Comparison of ENCODE assay signal across 8 cellular contexts in the genomic region with DNA sequence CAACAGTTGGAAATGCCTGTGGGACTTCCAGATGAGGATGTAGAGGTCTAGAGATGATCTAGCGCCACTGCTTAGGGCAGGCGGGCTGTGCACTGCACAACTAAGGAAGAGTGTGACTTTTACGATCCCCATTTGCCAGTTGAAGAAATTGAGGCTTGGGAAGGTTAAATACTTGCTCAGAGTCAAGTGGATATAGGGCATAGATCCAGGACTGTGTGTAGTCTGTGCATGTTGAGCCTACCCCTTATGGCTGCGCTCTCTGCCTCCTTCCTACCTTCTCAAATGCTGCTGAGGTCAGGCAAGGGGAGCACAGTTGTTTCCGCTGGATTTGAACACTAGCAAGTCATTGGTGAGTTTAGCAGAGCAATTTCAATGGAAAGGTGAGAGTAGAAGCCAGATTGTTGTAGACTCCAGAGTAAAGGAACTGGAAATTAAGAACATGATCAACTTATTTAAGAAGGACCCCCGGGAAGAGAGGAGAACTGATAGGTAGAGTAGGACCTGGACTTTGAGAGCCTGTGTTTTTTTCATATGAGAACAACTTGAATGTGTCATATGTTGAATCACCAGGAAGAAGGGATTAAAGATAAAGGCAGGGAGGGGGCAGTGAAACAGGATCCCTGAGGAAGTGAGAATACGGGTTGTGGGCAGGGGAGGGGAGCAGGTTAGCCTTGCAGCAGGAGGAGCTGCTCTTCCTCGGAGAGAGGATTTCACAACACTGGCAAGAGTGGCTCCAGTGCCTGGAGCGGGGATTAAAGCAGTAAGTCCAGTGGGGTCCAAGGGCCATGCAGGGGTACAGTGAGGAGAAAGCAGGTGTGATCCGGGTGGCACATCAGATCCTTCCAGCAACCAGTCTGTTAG.
A peak's percentile ranks its signal among the peaks of the same experiment; 100 is the strongest.
DNase-seq lines count a peak whose midpoint lies in the region; ATAC-seq and TF ChIP-seq lines count a peak whose summit lies in the region.

No MANE protein-coding gene starts in this region.

- peaks cover 11% of the 10 kb centered on the region for H3K36me3 ChIP-seq in mucosa of stomach (ENCODE audit: control insufficient read depth, insufficient read depth, low read length)

- in situ Hi-C loops in astrocyte of the spinal cord (cut with HindIII; ENCODE audit: low sequenced_read_pairs): no loop called here

- TF ChIP-seq CTCF in NB4 (IDR thresholded peaks at IDR 0.05; ENCODE audit: low read depth, low read length) (no peak), astrocyte of the spinal cord (IDR thresholded peaks at IDR 0.05; ENCODE audit: low read depth, low read length) (peak; percentile 3)

- H3K4me3 ChIP-seq in NB4 (ENCODE audit: low read depth, low read length) (no peak overlapping the region), astrocyte of the spinal cord (ENCODE audit: low read depth, low read length) (peak overlapping the region; percentile 89), mucosa of stomach (ENCODE audit: low read length) (no peak overlapping the region)

- no peak for TF ChIP-seq POLR2A in NB4 (IDR thresholded peaks at IDR 0.05; ENCODE audit: extremely low read depth, insufficient read length)

- peaks cover 70% of the 10 kb centered on the region for H3K4me1 ChIP-seq in mucosa of stomach (ENCODE audit: control insufficient read depth, insufficient read depth, low read length)

- H3K9ac ChIP-seq in mucosa of stomach (ENCODE audit: low read length): peak overlapping the region; percentile 36

- ATAC-seq in HG02970 (IDR thresholded peaks at IDR 0.05; ENCODE audit: low FRiP score, unreplicated experiment) (no peak), GM19351 (IDR thresholded peaks at IDR 0.05; ENCODE audit: unreplicated experiment) (no peak), HG02981 (IDR thresholded peaks at IDR 0.05; ENCODE audit: unreplicated experiment) (no peak), GM21619 (IDR thresholded peaks at IDR 0.05; ENCODE audit: unreplicated experiment) (no peak)

- no peaks in the 10 kb centered on the region for H3K9me3 ChIP-seq in mucosa of stomach (ENCODE audit: control insufficient read depth, low read length)

- DNase-seq in EL: peak; percentile 94
- DNase-seq in NB4 (ENCODE audit: low read depth): peak; percentile 80
- peak; percentile 83 for DNase-seq in astrocyte of the spinal cord (ENCODE audit: low read depth, low spot score)

- no peaks in the 10 kb centered on the region for H3K27me3 ChIP-seq in mucosa of stomach (ENCODE audit: control insufficient read depth, insufficient read depth, low read length)
